In the genomic region with DNA sequence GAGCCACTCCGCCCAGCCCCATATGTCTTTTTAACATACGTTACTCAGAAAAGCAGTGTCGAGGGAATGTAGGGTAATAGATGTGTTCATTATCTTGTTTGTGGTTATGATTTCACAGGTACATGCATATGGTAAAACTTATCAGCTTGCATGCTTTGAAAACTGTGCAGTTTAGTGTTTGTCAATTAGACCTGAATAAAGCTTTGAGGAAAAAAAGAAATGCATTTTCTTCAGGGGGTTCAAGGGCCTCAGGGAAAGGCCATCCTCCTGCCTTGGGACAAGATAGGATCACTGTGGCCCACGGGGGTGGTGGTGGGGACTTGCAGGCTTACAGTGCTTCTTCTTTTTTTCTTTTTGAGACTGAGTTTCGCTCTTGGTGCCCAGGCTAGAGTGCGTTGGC, we compare ENCODE assay signal across 28 cellular contexts. TPM values are rescaled to one million over a fixed set of nuclear protein-coding genes. Genes with fewer than 3 reads are reported as not detected.
"Had no signal": no experiment of that assay in that cellular context is flagged by ENCODE, and none has a peak within 500 bp of the region (broad histone marks: within the 10 kb centered on the region; RNA-seq: fewer than 3 reads in every experiment).

No MANE protein-coding gene starts in this region.

- H3K4me3 Mint-ChIP-seq: activated CD8-positive, alpha-beta memory T cell treated with anti-CD3 and anti-CD28 coated beads, Interleukin-2, amount 10 ng/mL, durations not matched to agents 7 days and 5 days; activated naive CD4-positive, alpha-beta T cell treated with anti-CD3 and anti-CD28 coated beads, Interleukin-2, amount 50 U/mL, for 24 hours; activated T-cell treated with anti-CD3 and anti-CD28 coated beads, Interleukin-2, amount 50 U/mL, for 24 hours; activated T-helper 1 cell treated with anti-CD3 and anti-CD28 coated beads, Interleukin-12 subunit alpha, Interleukin-12 subunit beta, Interleukin-2, Interleukin-4 antibody, amounts not matched to agents 30 ng/mL and 10 ng/mL and 1 ng/mL, durations not matched to agents 14 hours and 24 hours and 36 hours; T-helper 1 cell treated with Interleukin-12 subunit alpha and Interleukin-12 subunit beta and Interleukin-4 antibody, amounts not matched to agents 30 μg/mL and 1 μg/mL, for 36 hours had no signal

- H3K36me3 ChIP-seq: breast epithelium, SJSA1 had no signal

- H3K27me3 Mint-ChIP-seq: activated CD8-positive, alpha-beta memory T cell treated with anti-CD3 and anti-CD28 coated beads, Interleukin-2, amount 10 ng/mL, durations not matched to agents 7 days and 5 days; activated naive CD4-positive, alpha-beta T cell treated with anti-CD3 and anti-CD28 coated beads, Interleukin-2, amount 50 U/mL, for 24 hours; activated T-cell treated with anti-CD3 and anti-CD28 coated beads, Interleukin-2, amount 50 U/mL, for 24 hours had no signal

- H3K27ac ChIP-seq: breast epithelium, RWPE1, SJSA1 had no signal

- DNase-seq: activated CD4-positive, alpha-beta T cell treated with anti-CD3 and anti-CD28 coated beads for 48 hours; activated CD4-positive, alpha-beta T cell treated with anti-CD3 and anti-CD28 coated beads, Interleukin-2, amount 50 U/mL, for 4 hours; activated CD4-positive, CD25-positive, alpha-beta regulatory T cell treated with anti-CD3 and anti-CD28 coated beads, Interleukin-2, amount 50 U/mL, for 72 hours; activated CD8-positive, alpha-beta memory T cell treated with anti-CD3 and anti-CD28 coated beads, Interleukin-2, amount 10 ng/mL, durations not matched to agents 7 days and 5 days; activated effector memory CD4-positive, alpha-beta T cell treated with Interleukin-2 at 50 U/mL for 16 hours; activated naive CD4-positive, alpha-beta T cell; activated T-cell treated with anti-CD3 and anti-CD28 coated beads, Interleukin-2, amount 50 U/mL, for 24 hours; aorta; caudate nucleus; Karpas-422; MM.1S; NCI-H1048; NCI-H2029; NCI-H345; NCI-H510A; NCI-H526 treated with DMSO at 0.1 percent for 48 hours; NCI-H82; Right ventricle myocardium superior; SW 1271 had no signal

- H3K27me3 ChIP-seq: breast epithelium, SJSA1 had no signal

- H3K9me3 Mint-ChIP-seq: activated naive CD4-positive, alpha-beta T cell treated with anti-CD3 and anti-CD28 coated beads, Interleukin-2, amount 50 U/mL, for 24 hours; activated T-cell treated with anti-CD3 and anti-CD28 coated beads, Interleukin-2, amount 50 U/mL, for 24 hours; activated T-helper 1 cell treated with anti-CD3 and anti-CD28 coated beads, Interleukin-12 subunit alpha, Interleukin-12 subunit beta, Interleukin-2, Interleukin-4 antibody, amounts not matched to agents 30 ng/mL and 10 ng/mL and 1 ng/mL, durations not matched to agents 14 hours and 24 hours and 36 hours; T-helper 1 cell treated with Interleukin-12 subunit alpha and Interleukin-12 subunit beta and Interleukin-4 antibody, amounts not matched to agents 30 μg/mL and 1 μg/mL, for 36 hours had no signal

- H3K27ac Mint-ChIP-seq: activated CD8-positive, alpha-beta memory T cell treated with anti-CD3 and anti-CD28 coated beads, Interleukin-2, amount 10 ng/mL, durations not matched to agents 7 days and 5 days; activated T-cell treated with anti-CD3 and anti-CD28 coated beads, Interleukin-2, amount 50 U/mL, for 24 hours; activated T-helper 1 cell treated with anti-CD3 and anti-CD28 coated beads, Interleukin-12 subunit alpha, Interleukin-12 subunit beta, Interleukin-2, Interleukin-4 antibody, amounts not matched to agents 30 ng/mL and 10 ng/mL and 1 ng/mL, durations not matched to agents 14 hours and 24 hours and 36 hours; T-helper 1 cell treated with Interleukin-12 subunit alpha and Interleukin-12 subunit beta and Interleukin-4 antibody, amounts not matched to agents 30 μg/mL and 1 μg/mL, for 36 hours had no signal

- H3K4me3 ChIP-seq: breast epithelium, SJSA1 had no signal

- ATAC-seq: activated CD8-positive, alpha-beta memory T cell treated with anti-CD3 and anti-CD28 coated beads, Interleukin-2, amount 10 ng/mL, durations not matched to agents 7 days and 5 days; Panc1; SK-N-SH treated with all-trans-retinoic acid at 6 μM for 48 hours had no signal

- H3K4me1 ChIP-seq: breast epithelium, SJSA1 had no signal

- H3K36me3 Mint-ChIP-seq: activated CD8-positive, alpha-beta memory T cell treated with anti-CD3 and anti-CD28 coated beads, Interleukin-2, amount 10 ng/mL, durations not matched to agents 7 days and 5 days had no signal

- H3K9me3 ChIP-seq: breast epithelium, SJSA1 had no signal

RNA-seq across cellular contexts. Expression of a gene that starts 16.0 kb away (rescaled TPM):
- total RNA-seq: aorta, cerebellum, Right ventricle myocardium superior, SJSA1 had no signal
